ENCODE assay signal across 8 cellular contexts in the genomic region with DNA sequence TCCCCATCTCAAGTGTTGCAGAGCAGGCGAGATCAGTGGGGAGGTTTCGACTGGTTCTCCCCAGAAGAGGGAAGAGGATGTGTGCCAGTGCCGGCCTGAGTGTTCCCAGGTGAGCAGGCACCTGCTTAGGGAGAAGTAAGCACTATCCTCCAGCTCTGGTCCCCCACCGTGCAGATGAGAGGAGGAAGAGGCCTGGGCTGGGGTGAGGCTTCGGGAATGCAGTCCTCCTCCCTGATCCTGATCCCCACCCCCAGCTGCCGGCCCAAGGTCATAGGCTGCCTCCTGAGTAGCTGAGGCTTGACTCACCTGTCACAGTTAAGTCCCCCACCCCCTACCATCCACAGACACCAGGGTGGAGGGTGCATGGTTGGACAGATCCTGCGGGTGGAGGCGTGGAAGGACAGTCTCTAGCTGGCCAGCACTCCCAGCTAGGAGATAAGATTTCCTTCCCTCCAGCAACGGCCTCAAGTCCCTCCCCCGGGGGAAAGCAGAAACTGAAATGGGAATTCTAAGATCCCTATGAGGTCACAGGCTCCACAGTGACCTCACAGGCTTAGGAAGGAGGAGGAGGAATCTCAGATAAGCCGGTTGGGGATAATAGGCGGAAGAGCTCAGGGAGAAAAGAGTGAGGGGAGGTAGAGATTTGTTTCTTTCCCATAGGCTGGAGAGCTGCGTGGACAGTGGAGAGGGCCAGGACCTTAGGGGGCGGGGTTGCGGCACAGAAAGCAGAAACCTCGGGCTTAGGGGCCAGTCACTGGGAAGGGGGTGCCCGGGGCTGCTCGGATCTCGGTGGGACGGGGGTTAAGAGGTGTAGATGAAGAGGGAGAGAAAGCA. TPM values are rescaled to one million over a fixed set of nuclear protein-coding genes. Genes with fewer than 3 reads are reported as not detected.
DNase-seq lines count a peak whose midpoint lies in the region; ATAC-seq and TF ChIP-seq lines count a peak whose summit lies in the region.

No MANE protein-coding gene starts in this region.

- WGBS in neuronal stem cell (ENCODE audit: extremely low coverage in 2 of 2, insufficient read length in 2 of 2, insufficient replicate concordance in 1 of 2), 2 donors: no CpG with 5 or more reads among the region's 20 CpGs

- peaks cover 25% of the 10 kb centered on the region in 2 donors for H3K4me1 ChIP-seq in neuronal stem cell (ENCODE audit: control insufficient read depth in 2 of 2, insufficient read depth in 1 of 2, low read depth in 1 of 2, low read length in 2 of 2)

- no peak overlapping the region for H2BK12ac ChIP-seq in neuronal stem cell (ENCODE audit: low read length)

- H3K18ac ChIP-seq in neuronal stem cell (ENCODE audit: low read length): peak overlapping the region; percentile 62

- H4K91ac ChIP-seq in neuronal stem cell (ENCODE audit: low read depth, low read length, poor library complexity): no peak overlapping the region

- H3K27me3 ChIP-seq in BJ (ENCODE audit: control insufficient read depth, insufficient read depth, low read length): no peaks in the 10 kb centered on the region
- H3K27me3 ChIP-seq in neuronal stem cell (ENCODE audit: control insufficient read depth in 3 of 3, insufficient read depth in 3 of 3, low read depth in 1 of 3, low read length in 3 of 3): no peaks in the 10 kb centered on the region

- ATAC-seq in GM19328 (IDR thresholded peaks at IDR 0.05; ENCODE audit: unreplicated experiment): no peak

- peak overlapping the region; percentile 88 for H3K27ac ChIP-seq in neuronal stem cell (replicated peaks; ENCODE audit: low read length)

- no peak for TF ChIP-seq CTCF in BJ (IDR thresholded peaks at IDR 0.05; ENCODE audit: insufficient read depth, low read depth, low read length)
- TF ChIP-seq CTCF in HFF-Myc (IDR thresholded peaks at IDR 0.05; ENCODE audit: low read depth, low read length, missing control alignments): no peak
- TF ChIP-seq CTCF in WI38 (IDR thresholded peaks at IDR 0.05; ENCODE audit: low read depth, low read length): no peak
- TF ChIP-seq CTCF in fibroblast of pulmonary artery (IDR thresholded peaks at IDR 0.05; ENCODE audit: low read length, missing control alignments): no peak

- H3K4ac ChIP-seq in neuronal stem cell (ENCODE audit: low read length): no peak overlapping the region

- H2BK120ac ChIP-seq in neuronal stem cell (ENCODE audit: low read depth, low read length): no peak overlapping the region

- peaks cover 0 to 5% of the 10 kb centered on the region in 2 donors for H3K9me3 ChIP-seq in neuronal stem cell (replicated peaks in 1 of 2; ENCODE audit: control insufficient read depth in 2 of 2, insufficient read depth in 1 of 2, low read depth in 1 of 2, low read length in 2 of 2)

- no peak overlapping the region for H2BK15ac ChIP-seq in neuronal stem cell (ENCODE audit: low read length)

- DNase-seq in BJ (ENCODE audit: low read depth): no peak
- no peak for DNase-seq in HFF-Myc (ENCODE audit: extremely low read depth, low read depth)
- DNase-seq in fibroblast of pulmonary artery (ENCODE audit: low read depth): peak; percentile 96
- peak; percentile 74 for DNase-seq in neuronal stem cell (ENCODE audit: low spot score)
- no peak for DNase-seq in activated effector memory CD4-positive, alpha-beta T cell treated with Interleukin-2 at 50 U/mL for 16 hours
- DNase-seq in SW 1271 (lab: John Stamatoyannopoulos, UW): no peak

- H3K9ac ChIP-seq in neuronal stem cell (ENCODE audit: low read depth, low read length, poor library complexity): peak overlapping the region; percentile 56

- H2AK5ac ChIP-seq in neuronal stem cell (ENCODE audit: low read depth, low read length): peak overlapping the region; percentile 63

- H3K4me2 ChIP-seq in neuronal stem cell (ENCODE audit: insufficient read depth, low read length, poor library complexity, severe bottlenecking): peak overlapping the region; percentile 97

- POLR2A ChIA-PET in BJ (lab: Charles Lee): interaction anchor here (0.6 to 1.8 kb wide), 3 partner anchors 16 to 28 kb away, joined by 3 to 7 read pairs (median 3); a partner anchor contains a TSS

- H3K36me3 ChIP-seq in BJ (ENCODE audit: control insufficient read depth, insufficient read depth, low read length): peaks cover 15% of the 10 kb centered on the region
- H3K36me3 ChIP-seq in neuronal stem cell (replicated peaks in 1 of 2; ENCODE audit: control insufficient read depth in 2 of 2, insufficient read depth in 2 of 2, low read length in 2 of 2): peaks cover 19 to 40% of the 10 kb centered on the region in 2 donors

- H2AFZ ChIP-seq in neuronal stem cell (ENCODE audit: low read length): no peak overlapping the region

- no peak overlapping the region for H2BK5ac ChIP-seq in neuronal stem cell (ENCODE audit: low read length)

- no peak overlapping the region for H4K8ac ChIP-seq in neuronal stem cell (ENCODE audit: low read depth, low read length)

- H3K4me3 ChIP-seq in BJ (ENCODE audit: low read depth, low read length) (peak overlapping the region; percentile 98), HFF-Myc (replicated peaks; ENCODE audit: low read depth, low read length) (peak overlapping the region; percentile 90), WI38 (ENCODE audit: low read depth, low read length) (peak overlapping the region; percentile 66), fibroblast of pulmonary artery (replicated peaks; ENCODE audit: low read depth, low read length) (peak overlapping the region; percentile 80), neuronal stem cell (ENCODE audit: low read length in 2 of 2) (peak overlapping the region; percentile 91 to 97)

- no peak overlapping the region for H3K23ac ChIP-seq in neuronal stem cell (ENCODE audit: low read depth, low read length, poor library complexity)

- H3K79me1 ChIP-seq in neuronal stem cell (ENCODE audit: low read depth, low read length): peaks cover 3% of the 10 kb centered on the region

- CTCF ChIA-PET in BJ (lab: Yijun Ruan, JAX): interaction anchor here (0.6 to 6.0 kb wide), 10 partner anchors 10 to 124 kb away, joined by 3 to 42 read pairs (median 4); a partner anchor contains a TSS

- no peak overlapping the region for H3K14ac ChIP-seq in neuronal stem cell (ENCODE audit: low read length)

RNA-seq across cellular contexts. Expression of a gene that starts 1.0 kb away (rescaled TPM):
- 9.1 and 20.0 TPM in 2 replicates for polyA plus RNA-seq in BJ (2011; rRNA removed)
- 15.5 and 23.0 TPM in 2 replicates for polyA minus RNA-seq in BJ (2011; rRNA and poly(A)+ RNA removed)
- 30.1 TPM for polyA plus RNA-seq in neuronal stem cell (2013, experiment 1 of 2)
- polyA plus RNA-seq in neuronal stem cell (2013, experiment 2 of 2): 28.3 TPM

RNA-seq across cellular contexts. Expression of a gene that starts 1.2 kb away (rescaled TPM):
- 0.33 and 0.40 TPM in 2 replicates for polyA plus RNA-seq in BJ (2011; rRNA removed)
- 0.98 and 1.2 TPM in 2 replicates for polyA minus RNA-seq in BJ (2011; rRNA and poly(A)+ RNA removed)
- 1.2 TPM for polyA plus RNA-seq in neuronal stem cell (2013, experiment 1 of 2)
- polyA plus RNA-seq in neuronal stem cell (2013, experiment 2 of 2): 1.1 TPM

RNA-seq across cellular contexts. Expression of a gene that starts 11.2 kb away (rescaled TPM):
- 0.20 and 0.34 TPM in 2 replicates for polyA plus RNA-seq in BJ (2011; rRNA removed)
- polyA minus RNA-seq in BJ (2011; rRNA and poly(A)+ RNA removed): not detected in 2 replicates
- polyA plus RNA-seq in neuronal stem cell (2013, experiment 1 of 2): 4.0 TPM
- 3.4 TPM for polyA plus RNA-seq in neuronal stem cell (2013, experiment 2 of 2)

RNA-seq across cellular contexts. Expression of a gene that starts 17.3 kb away (rescaled TPM):
- polyA plus RNA-seq in BJ (2011; rRNA removed): 173 and 433 TPM in 2 replicates
- 38.8 and 47.4 TPM in 2 replicates for polyA minus RNA-seq in BJ (2011; rRNA and poly(A)+ RNA removed)
- polyA plus RNA-seq in neuronal stem cell (2013, experiment 1 of 2): 24.7 TPM
- polyA plus RNA-seq in neuronal stem cell (2013, experiment 2 of 2): 24.4 TPM

RNA-seq across cellular contexts. Expression of a gene that starts 27.4 kb away (rescaled TPM):
- polyA plus RNA-seq in BJ (2011; rRNA removed): 5.2 and 15.0 TPM in 2 replicates
- 2.3 and 5.5 TPM in 2 replicates for polyA minus RNA-seq in BJ (2011; rRNA and poly(A)+ RNA removed)
- polyA plus RNA-seq in neuronal stem cell (2013, experiment 1 of 2): 24.3 TPM
- 22.7 TPM for polyA plus RNA-seq in neuronal stem cell (2013, experiment 2 of 2)

Comparison
In these comparisons a context has a peak if more than half of its experiments do, and no peak if none do; other contexts are left out.
1. DNase-seq: peak in fibroblast of pulmonary artery (single experiment) and neuronal stem cell (single experiment); none in BJ (single experiment), HFF-Myc (single experiment), activated effector memory CD4-positive, alpha-beta T cell treated with Interleukin-2 at 50 U/mL for 16 hours (single experiment) and SW 1271 (0 of 2).
2. Peak in every context shown above with its lines, with median percentiles within 50 percentile points of each other: H3K4me3 ChIP-seq.